Comparison of ENCODE assay signal across 1 cellular context in genomic region chr15:34855397-34855796, GRCh38.
TF ChIP-seq lines count a peak whose summit lies in the region.

No MANE protein-coding gene starts in this region.

TF ChIP-seq in GM23338, 12 proteins besides CTCF, POLR2A, EP300 and RAD21 (continued from another document):
- TF ChIP-seq ETS1 (IDR thresholded peaks at IDR 0.05) (no peak), REST (IDR thresholded peaks at IDR 0.05; ENCODE audit: unreplicated experiment) (no peak), ZNF114 (CRISPR knock-in tag; IDR thresholded peaks at IDR 0.05) (no peak)
